In genomic region chr10:79923145-79923544, GRCh38 we compare ENCODE assay signal across 22 cellular contexts. TPM values are rescaled to one million over a fixed set of nuclear protein-coding genes. Genes with fewer than 3 reads are reported as not detected.
A peak's percentile ranks its signal among the peaks of the same experiment; 100 is the strongest.
DNase-seq lines count a peak whose midpoint lies in the region; ATAC-seq and TF ChIP-seq lines count a peak whose summit lies in the region.
"Had no signal": no experiment of that assay in that cellular context is flagged by ENCODE, and none has a peak within 500 bp of the region (broad histone marks: within the 10 kb centered on the region; RNA-seq: fewer than 3 reads in every experiment).

No MANE protein-coding gene starts in this region.

- H3K27ac Mint-ChIP-seq in activated CD4-positive, alpha-beta T cell treated with anti-CD3 and anti-CD28 coated beads, Interleukin-2, amount 10 ng/mL, durations not matched to agents 24 days and 14 days: no peak overlapping the region
- no peak overlapping the region for H3K27ac Mint-ChIP-seq in endodermal cell
- H3K27ac Mint-ChIP-seq in stimulated activated memory B cell treated with anti-CD40 and anti-IgM and Interleukin-4, amounts not matched to agents 10 μg/mL and 1 μg/mL and 100 μg/mL, for 72 hours: no peak overlapping the region
- H3K27ac Mint-ChIP-seq: B cell; CD4-positive, CD25-positive, alpha-beta regulatory T cell; CD8-positive, alpha-beta T cell had no signal

- peaks cover 21% of the 10 kb centered on the region for H3K4me1 Mint-ChIP-seq in activated CD4-positive, alpha-beta T cell treated with anti-CD3 and anti-CD28 coated beads, Interleukin-2, amount 10 ng/mL, durations not matched to agents 24 days and 14 days
- H3K4me1 Mint-ChIP-seq in endodermal cell: no peaks in the 10 kb centered on the region
- H3K4me1 Mint-ChIP-seq in stimulated activated memory B cell treated with anti-CD40 and anti-IgM and Interleukin-4, amounts not matched to agents 10 μg/mL and 1 μg/mL and 100 μg/mL, for 72 hours: peaks cover 4% of the 10 kb centered on the region

- TF ChIP-seq CTCF in endodermal cell (conservative IDR thresholded peaks at IDR 0.05) (no peak), lung (IDR thresholded peaks at IDR 0.05; ENCODE audit: control extremely low read depth, extremely low read depth) (no peak), breast epithelium (IDR thresholded peaks at IDR 0.05) (no peak)

- no peaks in the 10 kb centered on the region for H3K9me3 ChIP-seq in endodermal cell (ENCODE audit: control insufficient read depth, low read length)
- H3K9me3 ChIP-seq in lung (ENCODE audit: control insufficient read depth in 2 of 2, insufficient read depth in 1 of 2, low read length in 1 of 2): no peaks in the 10 kb centered on the region
- no peaks in the 10 kb centered on the region for H3K9me3 ChIP-seq in breast epithelium
- H3K9me3 ChIP-seq: A549, BLaER1, Caco-2 had no signal

- no peak for TF ChIP-seq POLR2A in breast epithelium (IDR thresholded peaks at IDR 0.05)

- WGBS in endodermal cell (ENCODE audit: insufficient coverage in 1 of 2, insufficient read length in 1 of 2), 2 experiments: 95 to 100% methylated on average over 3 of the region's 3 CpGs
- 80 to 100% methylated on average over 3 of the region's 3 CpGs for WGBS in lung, 2 donors

- H3K27me3 ChIP-seq in endodermal cell (ENCODE audit: control insufficient read depth, insufficient read depth, low read length, poor library complexity, severe bottlenecking) (no peaks in the 10 kb centered on the region), lung (ENCODE audit: control insufficient read depth, insufficient read depth) (no peaks in the 10 kb centered on the region), breast epithelium (peaks cover 0 to 3% of the 10 kb centered on the region in 2 donors)
- H3K27me3 ChIP-seq: BLaER1 had no signal

- H3K27me3 Mint-ChIP-seq in activated CD4-positive, alpha-beta T cell treated with anti-CD3 and anti-CD28 coated beads, Interleukin-2, amount 10 ng/mL, durations not matched to agents 24 days and 14 days: peaks cover 2% of the 10 kb centered on the region
- peaks cover 5% of the 10 kb centered on the region for H3K27me3 Mint-ChIP-seq in endodermal cell (ENCODE audit: insufficient read depth)
- H3K27me3 Mint-ChIP-seq in stimulated activated memory B cell treated with anti-CD40 and anti-IgM and Interleukin-4, amounts not matched to agents 10 μg/mL and 1 μg/mL and 100 μg/mL, for 72 hours: no peaks in the 10 kb centered on the region
- H3K27me3 Mint-ChIP-seq: B cell had no signal

- H3K36me3 ChIP-seq in endodermal cell (ENCODE audit: control insufficient read depth, insufficient read depth, low read length) (no peaks in the 10 kb centered on the region), lung (ENCODE audit: control insufficient read depth in 2 of 2, insufficient read depth in 2 of 2, low read length in 2 of 2) (peaks cover 0 to 5% of the 10 kb centered on the region in 2 donors), breast epithelium (no peaks in the 10 kb centered on the region)
- H3K36me3 ChIP-seq: BLaER1 had no signal

- H3K27ac ChIP-seq in endodermal cell (ENCODE audit: low read depth, low read length) (no peak overlapping the region), lung (ENCODE audit: low read depth in 1 of 2, low read length in 1 of 2) (no peak overlapping the region), breast epithelium (no peak overlapping the region)
- H3K27ac ChIP-seq: A549, BLaER1, C4-2B, GM23248 had no signal

- no peak overlapping the region for H3K9ac ChIP-seq in endodermal cell (ENCODE audit: extremely low read depth, low read length, poor library complexity, severe bottlenecking)
- H3K9ac ChIP-seq: BLaER1, GM23248 had no signal

- H3K9me3 Mint-ChIP-seq in activated CD4-positive, alpha-beta T cell treated with anti-CD3 and anti-CD28 coated beads, Interleukin-2, amount 10 ng/mL, durations not matched to agents 24 days and 14 days: no peaks in the 10 kb centered on the region
- peaks cover 12% of the 10 kb centered on the region for H3K9me3 Mint-ChIP-seq in endodermal cell
- H3K9me3 Mint-ChIP-seq in stimulated activated memory B cell treated with anti-CD40 and anti-IgM and Interleukin-4, amounts not matched to agents 10 μg/mL and 1 μg/mL and 100 μg/mL, for 72 hours: peaks cover 4% of the 10 kb centered on the region
- H3K9me3 Mint-ChIP-seq: CD8-positive, alpha-beta T cell had no signal

- H3K4me1 ChIP-seq in endodermal cell (ENCODE audit: control insufficient read depth, insufficient read depth, low read length): no peaks in the 10 kb centered on the region
- no peaks in the 10 kb centered on the region for H3K4me1 ChIP-seq in lung (ENCODE audit: control insufficient read depth in 2 of 2, insufficient read depth in 2 of 2, low read length in 2 of 2)
- H3K4me1 ChIP-seq in breast epithelium: no peaks in the 10 kb centered on the region
- H3K4me1 ChIP-seq: A549, BLaER1, Caco-2 had no signal

- intact Hi-C loops in activated CD4-positive, alpha-beta T cell treated with anti-CD3 and anti-CD28 coated beads, Interleukin-2, amount 10 ng/mL, durations not matched to agents 24 days and 14 days (cut with micrococcal nuclease): no loop called here
- intact Hi-C loops in breast epithelium (cut with DNase I; ENCODE audit: low total_unique reads): no loop called here
- intact Hi-C loops in posterior cingulate gyrus (cut with DNase I): loop anchor here (10.0 kb wide), 1 partner anchor 358 kb away; the partner anchor contains the start of gene SFTPA2

- no peak overlapping the region for H3K4me3 Mint-ChIP-seq in activated CD4-positive, alpha-beta T cell treated with anti-CD3 and anti-CD28 coated beads, Interleukin-2, amount 10 ng/mL, durations not matched to agents 24 days and 14 days
- no peak overlapping the region for H3K4me3 Mint-ChIP-seq in endodermal cell
- H3K4me3 Mint-ChIP-seq in stimulated activated memory B cell treated with anti-CD40 and anti-IgM and Interleukin-4, amounts not matched to agents 10 μg/mL and 1 μg/mL and 100 μg/mL, for 72 hours: no peak overlapping the region
- H3K4me3 Mint-ChIP-seq: B cell; CD4-positive, CD25-positive, alpha-beta regulatory T cell; CD8-positive, alpha-beta T cell had no signal

- ATAC-seq in lung (ENCODE audit: insufficient read depth, low FRiP score): no peak
- no peak for ATAC-seq in stimulated activated memory B cell treated with anti-CD40 and anti-IgM and Interleukin-4, amounts not matched to agents 10 μg/mL and 1 μg/mL and 100 μg/mL, for 72 hours
- ATAC-seq: CD8-positive, alpha-beta T cell; GM12878 had no signal

- no peak overlapping the region for H3K4me3 ChIP-seq in endodermal cell (ENCODE audit: low read length)
- no peak overlapping the region for H3K4me3 ChIP-seq in lung
- H3K4me3 ChIP-seq in breast epithelium: no peak overlapping the region
- H3K4me3 ChIP-seq: A549, BLaER1, GM12878, GM23248 had no signal

- H3K36me3 Mint-ChIP-seq in activated CD4-positive, alpha-beta T cell treated with anti-CD3 and anti-CD28 coated beads, Interleukin-2, amount 10 ng/mL, durations not matched to agents 24 days and 14 days (ENCODE audit: low read depth): peaks cover 1% of the 10 kb centered on the region
- H3K36me3 Mint-ChIP-seq in endodermal cell (ENCODE audit: low read depth): peaks cover 11% of the 10 kb centered on the region
- H3K36me3 Mint-ChIP-seq in stimulated activated memory B cell treated with anti-CD40 and anti-IgM and Interleukin-4, amounts not matched to agents 10 μg/mL and 1 μg/mL and 100 μg/mL, for 72 hours: no peaks in the 10 kb centered on the region
- H3K36me3 Mint-ChIP-seq: CD4-positive, CD25-positive, alpha-beta regulatory T cell; CD8-positive, alpha-beta T cell had no signal

- DNase-seq in activated CD4-positive, alpha-beta T cell treated with anti-CD3 and anti-CD28 coated beads, Interleukin-2, amount 10 ng/mL, durations not matched to agents 24 days and 14 days: peak; percentile 53
- no peak for DNase-seq in activated CD4-positive, alpha-beta T cell treated with anti-CD3 and anti-CD28 coated beads, Interleukin-2, amount 50 U/mL, for 48 hours
- DNase-seq in endodermal cell (peak; percentile 13), lung (ENCODE audit: low spot score) (peak; percentile 25), breast epithelium (ENCODE audit: low spot score in 2 of 2) (no peak), posterior cingulate gyrus (no peak)
- DNase-seq: 8988T; ACHN; Caco-2; CD4-positive, CD25-positive, alpha-beta regulatory T cell; CD8-positive, alpha-beta T cell; DMS153; DND-41; GM23248; H7; HCEC 1CT had no signal

RNA-seq across cellular contexts. Expression of gene SFTPD, which starts 25.8 kb away (rescaled TPM):
- total RNA-seq in activated CD4-positive, alpha-beta T cell treated with anti-CD3 and anti-CD28 coated beads, Interleukin-2, amount 10 ng/mL, durations not matched to agents 24 days and 14 days: not detected in 2 replicates
- total RNA-seq in endodermal cell: under 1 TPM; 0.42 to 0.86 TPM
- not detected for polyA plus RNA-seq in endodermal cell (2013, experiment 1 of 2)
- polyA plus RNA-seq in endodermal cell (2013, experiment 2 of 2): not detected
- total RNA-seq in lung: 100 to 1,000 TPM; 216 to 661 TPM
- polyA plus RNA-seq in lung: 100 to 1,000 TPM; 635 to 636 TPM
- total RNA-seq in breast epithelium: 1 to 10 TPM in 2 of 3 donors, not detected in 1; 2.2 to 2.5 TPM
- total RNA-seq: CD4-positive, CD25-positive, alpha-beta regulatory T cell; CD8-positive, alpha-beta T cell; GM23248 had no signal
- polyA plus RNA-seq: CD4-positive, CD25-positive, alpha-beta regulatory T cell; GM12878 had no signal

Comparison
In these comparisons a context has a peak if more than half of its experiments do, and no peak if none do; other contexts are left out.
1. DNase-seq: peak in activated CD4-positive, alpha-beta T cell treated with anti-CD3 and anti-CD28 coated beads, Interleukin-2, amount 10 ng/mL, durations not matched to agents 24 days and 14 days (single experiment), endodermal cell (single experiment) and lung (single experiment); none in activated CD4-positive, alpha-beta T cell treated with anti-CD3 and anti-CD28 coated beads, Interleukin-2, amount 50 U/mL, for 48 hours (0 of 2), breast epithelium (0 of 2) and posterior cingulate gyrus (0 of 10).
2. RNA of gene SFTPD, which starts 25.8 kb away (total RNA-seq): 216 to 661 TPM in lung; 2.2 to 2.5 TPM in breast epithelium, 0.42 to 0.86 TPM in endodermal cell and not detected in activated CD4-positive, alpha-beta T cell treated with anti-CD3 and anti-CD28 coated beads, Interleukin-2, amount 10 ng/mL, durations not matched to agents 24 days and 14 days; every median in the first group is over 10 times any median in the second.